ENCODE assay signal across 14 cellular contexts in genomic region chr10:76649723-76650127, GRCh38.
A peak's percentile ranks its signal among the peaks of the same experiment; 100 is the strongest.
DNase-seq lines count a peak whose midpoint lies in the region; ATAC-seq and TF ChIP-seq lines count a peak whose summit lies in the region.
"Had no signal": no experiment of that assay in that cellular context is flagged by ENCODE, and none has a peak within 500 bp of the region (broad histone marks: within the 10 kb centered on the region; RNA-seq: fewer than 3 reads in every experiment).

No MANE protein-coding gene starts in this region.

- H4K20me1 ChIP-seq in GM23338 (replicated peaks; ENCODE audit: insufficient read depth): no peaks in the 10 kb centered on the region

- ATAC-seq in GM23338 (no peak), right cardiac atrium (peak; percentile 36 to 56), GM19397 (IDR thresholded peaks at IDR 0.05; ENCODE audit: unreplicated experiment) (no peak)

- H3K4me3 Mint-ChIP-seq in GM23338: no peak overlapping the region
- H3K4me3 Mint-ChIP-seq: activated CD4-positive, alpha-beta memory T cell treated with anti-CD3 and anti-CD28 coated beads, Interleukin-2, amount 10 ng/mL, durations not matched to agents 7 days and 5 days; H9; mesothelial cell of epicardium had no signal

- intact Hi-C loops in right cardiac atrium (cut with DNase I): no loop called here

- H3K27me3 ChIP-seq in GM23338 (ENCODE audit: insufficient read depth) (no peaks in the 10 kb centered on the region), right cardiac atrium (ENCODE audit: control insufficient read depth, insufficient read depth) (no peaks in the 10 kb centered on the region), tibial nerve (no peaks in the 10 kb centered on the region)
- H3K27me3 ChIP-seq: esophagus squamous epithelium had no signal

- H3K9me2 ChIP-seq in GM23338 (ENCODE audit: insufficient read depth): peaks cover 25% of the 10 kb centered on the region

- no peak for TF ChIP-seq POLR2A in tibial nerve (IDR thresholded peaks at IDR 0.05)

- no peaks in the 10 kb centered on the region for H3K79me2 ChIP-seq in GM23338 (replicated peaks; ENCODE audit: insufficient read depth)

- DNase-seq in GM23338 (ENCODE audit: low spot score): no peak
- DNase-seq in amniotic epithelial cell (ENCODE audit: low read depth): peak; percentile 42
- no peak for DNase-seq in right cardiac atrium
- peak; percentile 16 to 25 for DNase-seq in tibial nerve (ENCODE audit: low spot score in 2 of 2)
- DNase-seq in cerebellum (ENCODE audit: low spot score): no peak
- DNase-seq in RPMI8226: no peak
- DNase-seq in NCI-H128 (lab: John Stamatoyannopoulos, UW; ENCODE audit: unreplicated experiment): no peak
- DNase-seq: activated CD4-positive, alpha-beta memory T cell treated with anti-CD3 and anti-CD28 coated beads, Interleukin-2, amount 10 ng/mL, durations not matched to agents 7 days and 5 days; DMS79; esophagus squamous epithelium; H9; NCI-H524 treated with DMSO at 0.1 percent for 48 hours had no signal

- H3K4me3 ChIP-seq in GM23338 (no peak overlapping the region), right cardiac atrium (ENCODE audit: low read length) (no peak overlapping the region), tibial nerve (no peak overlapping the region)
- H3K4me3 ChIP-seq: esophagus squamous epithelium had no signal

- H3K27ac ChIP-seq in GM23338 (ENCODE audit: low read depth) (no peak overlapping the region), right cardiac atrium (ENCODE audit: low read length) (no peak overlapping the region), tibial nerve (peak overlapping the region in 1 of 4 donors; percentile 33)
- H3K27ac ChIP-seq: esophagus squamous epithelium had no signal

- TF ChIP-seq CTCF in GM23338 (conservative IDR thresholded peaks at IDR 0.05; ENCODE audit: low read depth in 2 of 2) (no peak), tibial nerve (IDR thresholded peaks at IDR 0.05) (no peak)

- WGBS in right cardiac atrium: 64% methylated on average over 3 of the region's 3 CpGs
- WGBS in tibial nerve, 2 donors: 24 to 29% methylated on average over 3 of the region's 3 CpGs

- H3F3A ChIP-seq in GM23338 (replicated peaks; ENCODE audit: low read depth): no peaks in the 10 kb centered on the region

- TF ChIP-seq EP300 in tibial nerve (IDR thresholded peaks at IDR 0.05): no peak

- no peaks in the 10 kb centered on the region for H3K4me1 ChIP-seq in GM23338 (ENCODE audit: insufficient read depth)
- H3K4me1 ChIP-seq in right cardiac atrium (ENCODE audit: control insufficient read depth, insufficient read depth, low read length): no peaks in the 10 kb centered on the region
- H3K4me1 ChIP-seq in tibial nerve: peaks cover 0 to 12% (median 5%) of the 10 kb centered on the region in 4 donors

- no peaks in the 10 kb centered on the region for H3K9me3 ChIP-seq in right cardiac atrium (ENCODE audit: control insufficient read depth, low read length)
- no peaks in the 10 kb centered on the region for H3K9me3 ChIP-seq in tibial nerve
- H3K9me3 ChIP-seq: esophagus squamous epithelium had no signal

- H3K9me3 Mint-ChIP-seq in GM23338: no peaks in the 10 kb centered on the region

- H2AFZ ChIP-seq in GM23338: peak overlapping the region; percentile 52; the same call in 1 of the 2 replicates

- H3K27ac Mint-ChIP-seq in GM23338: no peak overlapping the region
- H3K27ac Mint-ChIP-seq: activated CD4-positive, alpha-beta memory T cell treated with anti-CD3 and anti-CD28 coated beads, Interleukin-2, amount 10 ng/mL, durations not matched to agents 7 days and 5 days; H9; mesothelial cell of epicardium had no signal

- peaks cover 8% of the 10 kb centered on the region for H3K4me1 Mint-ChIP-seq in GM23338
- H3K4me1 Mint-ChIP-seq: activated CD4-positive, alpha-beta memory T cell treated with anti-CD3 and anti-CD28 coated beads, Interleukin-2, amount 10 ng/mL, durations not matched to agents 7 days and 5 days had no signal

- H3K36me3 ChIP-seq in GM23338 (ENCODE audit: insufficient read depth): no peaks in the 10 kb centered on the region
- H3K36me3 ChIP-seq in tibial nerve: no peaks in the 10 kb centered on the region
- H3K36me3 ChIP-seq: esophagus squamous epithelium had no signal

- no peaks in the 10 kb centered on the region for H3K36me3 Mint-ChIP-seq in GM23338 (ENCODE audit: low read depth)

- no peak overlapping the region; the same call in 1 of the 2 replicates for H3K4me2 ChIP-seq in GM23338

- H3K27me3 Mint-ChIP-seq in GM23338 (ENCODE audit: insufficient read depth, low read depth, poor library complexity): peaks cover 4% of the 10 kb centered on the region
- H3K27me3 Mint-ChIP-seq: activated CD4-positive, alpha-beta memory T cell treated with anti-CD3 and anti-CD28 coated beads, Interleukin-2, amount 10 ng/mL, durations not matched to agents 7 days and 5 days had no signal

TF ChIP-seq in GM23338, 12 proteins besides CTCF, POLR2A, EP300 and RAD21 (continues in another document):
- TF ChIP-seq, protein P1, sequence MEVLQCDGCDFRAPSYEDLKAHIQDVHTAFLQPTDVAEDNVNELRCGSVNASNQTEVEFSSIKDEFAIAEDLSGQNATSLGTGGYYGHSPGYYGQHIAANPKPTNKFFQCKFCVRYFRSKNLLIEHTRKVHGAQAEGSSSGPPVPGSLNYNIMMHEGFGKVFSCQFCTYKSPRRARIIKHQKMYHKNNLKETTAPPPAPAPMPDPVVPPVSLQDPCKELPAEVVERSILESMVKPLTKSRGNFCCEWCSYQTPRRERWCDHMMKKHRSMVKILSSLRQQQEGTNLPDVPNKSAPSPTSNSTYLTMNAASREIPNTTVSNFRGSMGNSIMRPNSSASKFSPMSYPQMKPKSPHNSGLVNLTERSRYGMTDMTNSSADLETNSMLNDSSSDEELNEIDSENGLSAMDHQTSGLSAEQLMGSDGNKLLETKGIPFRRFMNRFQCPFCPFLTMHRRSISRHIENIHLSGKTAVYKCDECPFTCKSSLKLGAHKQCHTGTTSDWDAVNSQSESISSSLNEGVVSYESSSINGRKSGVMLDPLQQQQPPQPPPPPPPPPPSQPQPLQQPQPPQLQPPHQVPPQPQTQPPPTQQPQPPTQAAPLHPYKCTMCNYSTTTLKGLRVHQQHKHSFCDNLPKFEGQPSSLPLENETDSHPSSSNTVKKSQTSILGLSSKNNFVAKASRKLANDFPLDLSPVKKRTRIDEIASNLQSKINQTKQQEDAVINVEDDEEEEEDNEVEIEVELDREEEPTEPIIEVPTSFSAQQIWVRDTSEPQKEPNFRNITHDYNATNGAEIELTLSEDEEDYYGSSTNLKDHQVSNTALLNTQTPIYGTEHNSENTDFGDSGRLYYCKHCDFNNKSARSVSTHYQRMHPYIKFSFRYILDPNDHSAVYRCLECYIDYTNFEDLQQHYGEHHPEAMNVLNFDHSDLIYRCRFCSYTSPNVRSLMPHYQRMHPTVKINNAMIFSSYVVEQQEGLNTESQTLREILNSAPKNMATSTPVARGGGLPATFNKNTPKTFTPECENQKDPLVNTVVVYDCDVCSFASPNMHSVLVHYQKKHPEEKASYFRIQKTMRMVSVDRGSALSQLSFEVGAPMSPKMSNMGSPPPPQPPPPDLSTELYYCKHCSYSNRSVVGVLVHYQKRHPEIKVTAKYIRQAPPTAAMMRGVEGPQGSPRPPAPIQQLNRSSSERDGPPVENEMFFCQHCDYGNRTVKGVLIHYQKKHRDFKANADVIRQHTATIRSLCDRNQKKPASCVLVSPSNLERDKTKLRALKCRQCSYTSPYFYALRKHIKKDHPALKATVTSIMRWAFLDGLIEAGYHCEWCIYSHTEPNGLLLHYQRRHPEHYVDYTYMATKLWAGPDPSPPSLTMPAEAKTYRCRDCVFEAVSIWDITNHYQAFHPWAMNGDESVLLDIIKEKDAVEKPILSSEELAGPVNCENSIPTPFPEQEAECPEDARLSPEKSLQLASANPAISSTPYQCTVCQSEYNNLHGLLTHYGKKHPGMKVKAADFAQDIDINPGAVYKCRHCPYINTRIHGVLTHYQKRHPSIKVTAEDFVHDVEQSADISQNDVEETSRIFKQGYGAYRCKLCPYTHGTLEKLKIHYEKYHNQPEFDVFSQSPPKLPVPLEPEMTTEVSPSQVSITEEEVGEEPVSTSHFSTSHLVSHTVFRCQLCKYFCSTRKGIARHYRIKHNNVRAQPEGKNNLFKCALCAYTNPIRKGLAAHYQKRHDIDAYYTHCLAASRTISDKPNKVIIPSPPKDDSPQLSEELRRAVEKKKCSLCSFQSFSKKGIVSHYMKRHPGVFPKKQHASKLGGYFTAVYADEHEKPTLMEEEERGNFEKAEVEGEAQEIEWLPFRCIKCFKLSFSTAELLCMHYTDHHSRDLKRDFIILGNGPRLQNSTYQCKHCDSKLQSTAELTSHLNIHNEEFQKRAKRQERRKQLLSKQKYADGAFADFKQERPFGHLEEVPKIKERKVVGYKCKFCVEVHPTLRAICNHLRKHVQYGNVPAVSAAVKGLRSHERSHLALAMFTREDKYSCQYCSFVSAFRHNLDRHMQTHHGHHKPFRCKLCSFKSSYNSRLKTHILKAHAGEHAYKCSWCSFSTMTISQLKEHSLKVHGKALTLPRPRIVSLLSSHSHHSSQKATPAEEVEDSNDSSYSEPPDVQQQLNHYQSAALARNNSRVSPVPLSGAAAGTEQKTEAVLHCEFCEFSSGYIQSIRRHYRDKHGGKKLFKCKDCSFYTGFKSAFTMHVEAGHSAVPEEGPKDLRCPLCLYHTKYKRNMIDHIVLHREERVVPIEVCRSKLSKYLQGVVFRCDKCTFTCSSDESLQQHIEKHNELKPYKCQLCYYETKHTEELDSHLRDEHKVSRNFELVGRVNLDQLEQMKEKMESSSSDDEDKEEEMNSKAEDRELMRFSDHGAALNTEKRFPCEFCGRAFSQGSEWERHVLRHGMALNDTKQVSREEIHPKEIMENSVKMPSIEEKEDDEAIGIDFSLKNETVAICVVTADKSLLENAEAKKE (CRISPR knock-in tag; IDR thresholded peaks at IDR 0.05): no peak
- TF ChIP-seq EZH2 (IDR thresholded peaks at IDR 0.05; ENCODE audit: low read depth, unreplicated experiment) (no peak), ZNF331 (CRISPR knock-in tag; IDR thresholded peaks at IDR 0.05; ENCODE audit: low read depth) (no peak), CREB1 (CRISPR knock-in tag; IDR thresholded peaks at IDR 0.05; ENCODE audit: low read depth) (no peak), POLR2AphosphoS5 (IDR thresholded peaks at IDR 0.05; ENCODE audit: low read depth) (no peak), EZH2phosphoT487 (IDR thresholded peaks at IDR 0.05; ENCODE audit: unreplicated experiment) (no peak), STAT1 (IDR thresholded peaks at IDR 0.05; ENCODE audit: unreplicated experiment) (no peak), JUNB (IDR thresholded peaks at IDR 0.05; ENCODE audit: unreplicated experiment) (no peak)

Comparison
In these comparisons a context has a peak if more than half of its experiments do, and no peak if none do; other contexts are left out.
1. ATAC-seq: peak in right cardiac atrium (2 of 2); none in GM23338 (single experiment) and GM19397 (single experiment).
2. DNase-seq: peak in amniotic epithelial cell (single experiment) and tibial nerve (2 of 2); none in GM23338 (single experiment), right cardiac atrium (0 of 3), cerebellum (single experiment), RPMI8226 (single experiment) and NCI-H128 (single experiment).